Comparison of ENCODE assay signal across 10 cellular contexts in the genomic region with DNA sequence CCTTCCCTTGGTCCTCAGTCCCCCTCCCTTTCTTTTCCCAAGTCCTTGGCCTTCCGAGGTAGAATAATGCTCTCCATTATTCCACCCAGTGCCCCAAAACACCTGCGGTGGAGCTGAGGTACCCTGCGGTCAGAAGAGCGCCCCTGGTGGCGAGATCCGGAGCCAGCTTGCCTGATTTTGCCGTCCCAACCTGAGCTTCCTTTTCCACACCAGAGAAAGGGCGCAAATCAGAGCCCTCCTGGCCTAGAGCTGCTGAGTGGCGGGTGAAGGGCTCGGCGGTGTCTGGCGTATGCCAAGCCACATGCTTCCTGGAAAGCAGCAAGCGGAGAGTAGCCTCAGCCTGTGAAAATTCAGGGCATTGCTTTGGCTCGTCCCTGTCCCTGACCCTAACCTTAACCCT. TPM values are rescaled to one million over a fixed set of nuclear protein-coding genes. Genes with fewer than 3 reads are reported as not detected.
A peak's percentile ranks its signal among the peaks of the same experiment; 100 is the strongest.
DNase-seq lines count a peak whose midpoint lies in the region; TF ChIP-seq lines count a peak whose summit lies in the region.
"Had no signal": no experiment of that assay in that cellular context is flagged by ENCODE, and none has a peak within 500 bp of the region (broad histone marks: within the 10 kb centered on the region; RNA-seq: fewer than 3 reads in every experiment).

No MANE protein-coding gene starts in this region.

- no peak for TF ChIP-seq POLR2A in testis (IDR thresholded peaks at IDR 0.05)

- no peak overlapping the region for H3K4me3 ChIP-seq in cardiac muscle cell
- peak overlapping the region in 1 of 2 donors; percentile 4 for H3K4me3 ChIP-seq in testis

- H3K9me3 ChIP-seq in cardiac muscle cell (ENCODE audit: low read depth) = no peaks in the 10 kb centered on the region
- H3K9me3 ChIP-seq in testis = no peaks in the 10 kb centered on the region

- peaks cover 6% of the 10 kb centered on the region for H3K4me1 Mint-ChIP-seq in activated naive CD4-positive, alpha-beta T cell treated with anti-CD3 and anti-CD28 coated beads, Interleukin-2, amount 50 U/mL, for 24 hours

- peaks cover 15% of the 10 kb centered on the region for H3K9me3 Mint-ChIP-seq in activated naive CD4-positive, alpha-beta T cell treated with anti-CD3 and anti-CD28 coated beads, Interleukin-2, amount 50 U/mL, for 24 hours

- peak overlapping the region; percentile 35 for H3K4me3 Mint-ChIP-seq in activated naive CD4-positive, alpha-beta T cell treated with anti-CD3 and anti-CD28 coated beads, Interleukin-2, amount 50 U/mL, for 24 hours

- no peak overlapping the region for H3K27ac Mint-ChIP-seq in activated naive CD4-positive, alpha-beta T cell treated with anti-CD3 and anti-CD28 coated beads, Interleukin-2, amount 50 U/mL, for 24 hours
- H3K27ac Mint-ChIP-seq: activated T-helper 2 cell treated with anti-CD3 and anti-CD28 coated beads, Interferon-gamma antibody, Interleukin-2, Interleukin-4, amounts not matched to agents 10 μg/mL and 5 μg/mL and 100 μg/mL, durations not matched to agents 14 hours and 24 hours and 36 hours had no signal

- H3K36me3 ChIP-seq in cardiac muscle cell = no peaks in the 10 kb centered on the region
- H3K36me3 ChIP-seq in testis (ENCODE audit: low read depth, missing control alignments) = no peaks in the 10 kb centered on the region

- peaks cover under 1% of the 10 kb centered on the region for H3K27me3 Mint-ChIP-seq in activated naive CD4-positive, alpha-beta T cell treated with anti-CD3 and anti-CD28 coated beads, Interleukin-2, amount 50 U/mL, for 24 hours

- 43 to 49% methylated on average over 13 to 14 of the region's 14 CpGs for WGBS in testis, 2 donors

- intact Hi-C loops in testis (cut with DNase I; ENCODE audit: low total_unique reads) = no loop called here

- H3K27ac ChIP-seq in VCaP (peak overlapping the region; percentile 88), cardiac muscle cell (no peak overlapping the region), testis (no peak overlapping the region)

- no peaks in the 10 kb centered on the region for H3K27me3 ChIP-seq in cardiac muscle cell
- no peaks in the 10 kb centered on the region for H3K27me3 ChIP-seq in testis

- H3K36me3 Mint-ChIP-seq in activated naive CD4-positive, alpha-beta T cell treated with anti-CD3 and anti-CD28 coated beads, Interleukin-2, amount 50 U/mL, for 24 hours = peaks cover 3% of the 10 kb centered on the region

- TF ChIP-seq CTCF in VCaP (conservative IDR thresholded peaks at IDR 0.05) (no peak), cardiac muscle cell (IDR thresholded peaks at IDR 0.05; ENCODE audit: low read depth, low read length) (peak; percentile 51), testis (IDR thresholded peaks at IDR 0.05) (peak in 2 of 3 experiments; percentile 17 to 49)

- no peak for DNase-seq in activated naive CD4-positive, alpha-beta T cell treated with Interleukin-2 at 50 U/mL for 16 hours
- no peak for DNase-seq in cardiac muscle cell (ENCODE audit: low read depth in 1 of 2, low spot score in 1 of 2)
- DNase-seq in testis = peak; percentile 48
- no peak for DNase-seq in effector CD4-positive, alpha-beta T cell
- no peak for DNase-seq in EL
- no peak for DNase-seq in NCI-H345 (lab: John Stamatoyannopoulos, UW)
- DNase-seq: NCI-H446 treated with DMSO at 0.1 percent for 48 hours had no signal

- peaks cover 7% of the 10 kb centered on the region for H3K4me1 ChIP-seq in cardiac muscle cell (ENCODE audit: low read depth)
- peaks cover 5% of the 10 kb centered on the region for H3K4me1 ChIP-seq in testis

RNA-seq across cellular contexts. Expression of gene CARTPT, which starts 21.1 kb away (rescaled TPM):
- total RNA-seq in cardiac muscle cell = not detected in 2 replicates
- polyA plus RNA-seq in cardiac muscle cell = not detected in 2 replicates
- total RNA-seq in testis = 10 to 100 TPM; 15.0 to 18.2 TPM
- 35.8 TPM for polyA plus RNA-seq in testis (ENCODE audit: insufficient read depth, low read depth, low replicate concordance)
- total RNA-seq: activated T-helper 2 cell treated with anti-CD3 and anti-CD28 coated beads, Interferon-gamma antibody, Interleukin-2, Interleukin-4, amounts not matched to agents 10 μg/mL and 5 μg/mL and 100 μg/mL, durations not matched to agents 14 hours and 24 hours and 36 hours had no signal

Comparison
In these comparisons a context has a peak if more than half of its experiments do, and no peak if none do; other contexts are left out.
1. RNA of gene CARTPT, which starts 21.1 kb away (total RNA-seq): 15.0 to 18.2 TPM in testis; not detected in cardiac muscle cell; every median in the first group is over 10 times any median in the second.